In genomic region chr20:25187638-25188037, GRCh38 we compare ENCODE assay signal across 20 cellular contexts. TPM values are rescaled to one million over a fixed set of nuclear protein-coding genes. Genes with fewer than 3 reads are reported as not detected.
DNase-seq lines count a peak whose midpoint lies in the region; ATAC-seq and TF ChIP-seq lines count a peak whose summit lies in the region.
"Had no signal": no experiment of that assay in that cellular context is flagged by ENCODE, and none has a peak within 500 bp of the region (broad histone marks: within the 10 kb centered on the region; RNA-seq: fewer than 3 reads in every experiment).

No MANE protein-coding gene starts in this region.

- H3K27ac ChIP-seq in cardiac muscle cell (peak overlapping the region; percentile 88), right atrium auricular region (no peak overlapping the region)
- H3K27ac ChIP-seq: 22Rv1, BLaER1, C4-2B, GM23248 had no signal

- H3K27me3 ChIP-seq in cardiac muscle cell (no peaks in the 10 kb centered on the region), right atrium auricular region (no peaks in the 10 kb centered on the region)
- H3K27me3 ChIP-seq: BLaER1 had no signal

- H3K4me3 ChIP-seq in cardiac muscle cell (no peak overlapping the region), right atrium auricular region (no peak overlapping the region)
- H3K4me3 ChIP-seq in Jurkat, Clone E6-1 (ENCODE audit: low read length), result peak overlapping the region; percentile 10; the same call in 1 of the 2 replicates
- H3K4me3 ChIP-seq: BLaER1, GM12878, GM23248 had no signal

- H3K36me3 ChIP-seq in cardiac muscle cell (no peaks in the 10 kb centered on the region), right atrium auricular region (no peaks in the 10 kb centered on the region)
- H3K36me3 ChIP-seq: BLaER1 had no signal

- H3K9me3 ChIP-seq in cardiac muscle cell (ENCODE audit: low read depth) (no peaks in the 10 kb centered on the region), right atrium auricular region (no peaks in the 10 kb centered on the region)

- TF ChIP-seq CTCF in cardiac muscle cell (IDR thresholded peaks at IDR 0.05; ENCODE audit: low read depth, low read length), result no peak
- TF ChIP-seq CTCF in right atrium auricular region (IDR thresholded peaks at IDR 0.05), result no peak
- TF ChIP-seq CTCF in GM20000 (IDR thresholded peaks at IDR 0.05; ENCODE audit: extremely low read depth, missing control alignments), result no peak

- H3K4me1 ChIP-seq in cardiac muscle cell (ENCODE audit: low read depth), result peaks cover 53% of the 10 kb centered on the region
- H3K4me1 ChIP-seq in right atrium auricular region, result peaks cover 0 to 22% of the 10 kb centered on the region in 2 donors
- H3K4me1 ChIP-seq: BLaER1 had no signal

- DNase-seq in cardiac muscle cell (ENCODE audit: low read depth in 1 of 2, low spot score in 1 of 2) (peak in 1 of 2 donors; percentile 56), right atrium auricular region (ENCODE audit: low spot score) (no peak), SW480 (ENCODE audit: low spot score) (peak; percentile 41), activated gamma-delta T cell treated with Interleukin-2 at 50 U/mL for 16 hours (no peak), GM20000 (ENCODE audit: low spot score) (no peak)
- peak; percentile 76 for DNase-seq in Jurkat, Clone E6-1 (ENCODE audit: low read depth, low spot score)
- DNase-seq: Caco-2; CD4-positive, CD25-positive, alpha-beta regulatory T cell; CD8-positive, alpha-beta T cell; DMS153; EL; GDM1; GM23248; H7; HCEC 1CT had no signal

- ATAC-seq in esophagus mucosa, result no peak
- ATAC-seq: CD8-positive, alpha-beta T cell; GM12878 had no signal

RNA-seq across cellular contexts. Expression of gene ENTPD6, which starts 7.9 kb away (rescaled TPM):
- total RNA-seq in cardiac muscle cell (107 and 110 TPM in 2 replicates), right atrium auricular region (100 to 1,000 TPM in 1 of 2 donors, 10 to 100 TPM in 1; 75.9 to 116 TPM), esophagus mucosa (27.3 TPM)
- polyA plus RNA-seq in cardiac muscle cell, result 95.7 and 107 TPM in 2 replicates
- polyA plus RNA-seq in Jurkat, Clone E6-1 (2012; ENCODE audit: insufficient read depth, insufficient read length), result 64.8 TPM

Comparison
In these comparisons a context has a peak if more than half of its experiments do, and no peak if none do; other contexts are left out.
1. DNase-seq: peak in Jurkat, Clone E6-1 (single experiment) and SW480 (single experiment); none in right atrium auricular region (single experiment), activated gamma-delta T cell treated with Interleukin-2 at 50 U/mL for 16 hours (single experiment) and GM20000 (single experiment).